In genomic region chr11:76806131-76806530, GRCh38 we compare ENCODE assay signal across 23 cellular contexts. TPM values are rescaled to one million over a fixed set of nuclear protein-coding genes. Genes with fewer than 3 reads are reported as not detected.
DNase-seq lines count a peak whose midpoint lies in the region; ATAC-seq, FAIRE-seq and TF ChIP-seq lines count a peak whose summit lies in the region.
"Had no signal": no experiment of that assay in that cellular context is flagged by ENCODE, and none has a peak within 500 bp of the region (broad histone marks: within the 10 kb centered on the region; RNA-seq: fewer than 3 reads in every experiment).

No MANE protein-coding gene starts in this region.

- no peak overlapping the region for H3K4me3 Mint-ChIP-seq in activated naive CD8-positive, alpha-beta T cell treated with anti-CD3 and anti-CD28 coated beads for 36 hours
- H3K4me3 Mint-ChIP-seq in activated naive CD8-positive, alpha-beta T cell treated with anti-CD3 and anti-CD28 coated beads, Interleukin-2, amount 50 U/mL, for 24 hours = no peak overlapping the region
- H3K4me3 Mint-ChIP-seq: CD4-positive, CD25-positive, alpha-beta regulatory T cell had no signal

- peaks cover 29% of the 10 kb centered on the region for H3K4me1 Mint-ChIP-seq in activated naive CD8-positive, alpha-beta T cell treated with anti-CD3 and anti-CD28 coated beads for 36 hours
- H3K4me1 Mint-ChIP-seq in activated naive CD8-positive, alpha-beta T cell treated with anti-CD3 and anti-CD28 coated beads, Interleukin-2, amount 50 U/mL, for 24 hours = peaks cover 34% of the 10 kb centered on the region

- no peak for ATAC-seq in activated naive CD8-positive, alpha-beta T cell treated with anti-CD3 and anti-CD28 coated beads, Interleukin-2, amount 50 U/mL, for 24 hours
- ATAC-seq in K562 = no peak
- ATAC-seq: gastrocnemius medialis, HCT116, left colon, PC-3, right lobe of liver, T-helper 17 cell had no signal

- no peaks in the 10 kb centered on the region for H3K79me2 ChIP-seq in K562 (ENCODE audit: control insufficient read depth, insufficient read depth, low read length)

- no peaks in the 10 kb centered on the region for H3K36me3 ChIP-seq in K562 (ENCODE audit: control insufficient read depth, insufficient read depth, low read length)
- H3K36me3 ChIP-seq: adrenal gland, gastrocnemius medialis, right lobe of liver, SJCRH30, transverse colon had no signal

- no TSS peak for BruUV-seq in K562 (replicated peaks; lab: Mats Ljungman, UMichigan)

- H4K20me1 ChIP-seq in K562 (replicated peaks; ENCODE audit: control insufficient read depth, insufficient read depth, low read length) = no peaks in the 10 kb centered on the region

- no peak for TF ChIP-seq EP300 in K562 (IDR thresholded peaks at IDR 0.05; ENCODE audit: low read length)

- H3K4me3 ChIP-seq in K562 = no peak overlapping the region
- H3K4me3 ChIP-seq: adrenal gland, dorsolateral prefrontal cortex, gastrocnemius medialis, right lobe of liver, SJCRH30, transverse colon had no signal

- intact Hi-C loops in K562 (cut with micrococcal nuclease) = loop anchor here (2.0 to 5.0 kb wide), 3 partner anchors 71 to 241 kb away; no protein-coding TSS in a partner anchor

- POLR2A ChIA-PET in K562 (lab: Yijun Ruan, JAX) = no interaction called here

- no peaks in the 10 kb centered on the region for H3K9me3 ChIP-seq in K562 (replicated peaks; ENCODE audit: control insufficient read depth, insufficient read depth, low read depth, low read length)
- H3K9me3 ChIP-seq: adrenal gland, gastrocnemius medialis, right lobe of liver, SJCRH30, transverse colon had no signal

- no peaks in the 10 kb centered on the region for H3K36me3 Mint-ChIP-seq in activated naive CD8-positive, alpha-beta T cell treated with anti-CD3 and anti-CD28 coated beads for 36 hours
- H3K36me3 Mint-ChIP-seq in activated naive CD8-positive, alpha-beta T cell treated with anti-CD3 and anti-CD28 coated beads, Interleukin-2, amount 50 U/mL, for 24 hours (ENCODE audit: low read depth) = no peaks in the 10 kb centered on the region
- H3K36me3 Mint-ChIP-seq: CD4-positive, CD25-positive, alpha-beta regulatory T cell had no signal

- WGBS in K562 (ENCODE audit: insufficient coverage, low coverage, missing lambda C conversion rate) = 60% methylated on average over 3 of the region's 7 CpGs

- no peak for TF ChIP-seq RAD21 in K562 (CRISPR knock-in tag; conservative IDR thresholded peaks at IDR 0.05 in 1 of 2, IDR thresholded peaks at IDR 0.05 in 1 of 2)

- TF ChIP-seq POLR2A in K562 (conservative IDR thresholded peaks at IDR 0.05) = no peak

- H3K27ac ChIP-seq in K562 (ENCODE audit: extremely low read depth, low read depth, low read length) = no peak overlapping the region
- H3K27ac ChIP-seq: adrenal gland, dorsolateral prefrontal cortex, gastrocnemius medialis, right lobe of liver, SJCRH30, transverse colon had no signal

- DNase-seq in activated naive CD8-positive, alpha-beta T cell treated with anti-CD3 and anti-CD28 coated beads for 36 hours = no peak
- DNase-seq in activated naive CD8-positive, alpha-beta T cell treated with anti-CD3 and anti-CD28 coated beads, Interleukin-2, amount 50 U/mL, for 24 hours = no peak
- no peak for DNase-seq in K562 (ENCODE audit: extremely low read depth in 1 of 4, low spot score in 3 of 4)
- DNase-seq in mucosa of gallbladder (ENCODE audit: low spot score) = peak; percentile 5
- DNase-seq in ureter (ENCODE audit: low spot score) = peak; percentile 40
- no peak for DNase-seq in GF-D8 (lab: John Stamatoyannopoulos, UW)
- DNase-seq in NCI-H1436 (lab: John Stamatoyannopoulos, UW) = no peak
- no peak for DNase-seq in RKO (ENCODE audit: low spot score)
- DNase-seq: ACHN; CD4-positive, CD25-positive, alpha-beta regulatory T cell; gastrocnemius medialis; NCI-H82; nucleus accumbens; PC-3; SJCRH30; T-helper 17 cell; transverse colon had no signal

- peak overlapping the region; percentile 64 for H3K27ac Mint-ChIP-seq in activated naive CD8-positive, alpha-beta T cell treated with anti-CD3 and anti-CD28 coated beads for 36 hours
- H3K27ac Mint-ChIP-seq in activated naive CD8-positive, alpha-beta T cell treated with anti-CD3 and anti-CD28 coated beads, Interleukin-2, amount 50 U/mL, for 24 hours = no peak overlapping the region
- H3K27ac Mint-ChIP-seq: T-helper 17 cell had no signal

- FAIRE-seq in K562 (lab: Jason Lieb, UNC) = no peak

- no peak for TF ChIP-seq CTCF in K562 (IDR thresholded peaks at IDR 0.05 in 2 of 3, conservative IDR thresholded peaks at IDR 0.05 in 1 of 3; ENCODE audit: insufficient read depth in 2 of 3, low read depth in 1 of 3, low read length in 3 of 3)

- no peaks in the 10 kb centered on the region for H3K9me3 Mint-ChIP-seq in activated naive CD8-positive, alpha-beta T cell treated with anti-CD3 and anti-CD28 coated beads for 36 hours
- no peaks in the 10 kb centered on the region for H3K9me3 Mint-ChIP-seq in activated naive CD8-positive, alpha-beta T cell treated with anti-CD3 and anti-CD28 coated beads, Interleukin-2, amount 50 U/mL, for 24 hours
- H3K9me3 Mint-ChIP-seq: activated T-helper 17 cell treated with anti-CD3 and anti-CD28 coated beads, Interleukin-2, amount 50 U/mL, for 72 hours had no signal

- H2AFZ ChIP-seq in K562 (ENCODE audit: low read depth, low read length) = 0 out of 2 replicates have a peak overlapping the region, but pooled peaks have one; percentile 22

- H3K27me3 Mint-ChIP-seq in activated naive CD8-positive, alpha-beta T cell treated with anti-CD3 and anti-CD28 coated beads for 36 hours = peaks cover 18% of the 10 kb centered on the region
- H3K27me3 Mint-ChIP-seq in activated naive CD8-positive, alpha-beta T cell treated with anti-CD3 and anti-CD28 coated beads, Interleukin-2, amount 50 U/mL, for 24 hours = peaks cover 32% of the 10 kb centered on the region

- H3K9me1 ChIP-seq in K562 (ENCODE audit: control insufficient read depth, insufficient read depth, low read length) = no peaks in the 10 kb centered on the region

- in situ Hi-C loops in K562 (cut with MboI) = no loop called here

- H3K27me3 ChIP-seq in K562 (ENCODE audit: control insufficient read depth in 2 of 2, insufficient read depth in 2 of 2, low read length in 2 of 2) = no peaks in the 10 kb centered on the region
- H3K27me3 ChIP-seq: adrenal gland, gastrocnemius medialis, right lobe of liver, SJCRH30, transverse colon had no signal

- H3K4me2 ChIP-seq in K562 (ENCODE audit: insufficient read depth, low read length) = no peak overlapping the region

- CTCF ChIA-PET in K562 (lab: Yijun Ruan, JAX; ENCODE audit: low intra/inter-chr PET ratio) = interaction anchor here (0.6 to 5.9 kb wide), 3 partner anchors 74 to 112 kb away, joined by 3 to 54 read pairs (median 3); no protein-coding TSS in a partner anchor

- H3K9ac ChIP-seq in K562 (ENCODE audit: insufficient read depth in 1 of 2, low read depth in 2 of 2, low read length in 2 of 2) = peak overlapping the region in 1 of 2 experiments; percentile 61; a peak in 1 of 4 replicates

- H3K4me1 ChIP-seq in K562 (replicated peaks in 1 of 2; ENCODE audit: control insufficient read depth in 2 of 2, insufficient read depth in 2 of 2, low read length in 2 of 2) = peaks cover 10 to 20% of the 10 kb centered on the region in 2 experiments; a peak in 4 of 5 replicates
- H3K4me1 ChIP-seq: SJCRH30 had no signal

RNA-seq across cellular contexts. Expression of gene TSKU, which starts 23.0 kb away (rescaled TPM):
- total RNA-seq in activated naive CD8-positive, alpha-beta T cell treated with anti-CD3 and anti-CD28 coated beads for 36 hours = 1 to 10 TPM; 2.7 to 3.7 TPM
- total RNA-seq in K562 (2011; cell fraction: chromatin; rRNA removed; ENCODE audit: low replicate concordance) = 11.1 and 28.4 TPM in 2 replicates
- total RNA-seq in K562 (2011; cell fraction: nucleolus; rRNA removed) = 25.8 and 29.7 TPM in 2 replicates
- total RNA-seq in K562 (2011; cell fraction: nucleoplasm; rRNA removed) = 21.8 and 26.4 TPM in 2 replicates
- total RNA-seq in K562 (2014; rRNA removed) (8.4 and 14.1 TPM in 2 replicates), K562 (2014; rRNA removed; fragmentation: Illumina TruSeq; extraction: Trizol) (3.3 and 4.2 TPM in 2 replicates), K562 (2015; rRNA removed; fragmentation: Illumina TruSeq; extraction: Trizol) (6.6 and 6.8 TPM in 2 replicates), K562 (2021) (11.9 and 14.1 TPM in 2 replicates), mucosa of gallbladder (35.8 TPM), ureter (79.5 TPM)
- polyA plus RNA-seq in K562 (2011; rRNA removed) (10.1 and 13.8 TPM in 2 replicates), K562 (2014; fragmentation: Illumina TruSeq; extraction: Trizol) (8.4 and 12.1 TPM in 2 replicates), K562 (2014; fragmentation: Nextera tagmentation; extraction: Ambion mirVana) (1 to 10 TPM in 1 of 2 experiments, under 1 TPM in 1; 0.60 to 1.0 TPM), K562 (2014; rRNA removed) (9.1 and 12.3 TPM in 2 replicates)
- polyA plus RNA-seq in K562 (2011; cell fraction: cytosol; rRNA removed) = 13.9 and 37.3 TPM in 2 replicates
- polyA plus RNA-seq in K562 (2011; cell fraction: nucleus; rRNA removed) = 7.1 and 14.0 TPM in 2 replicates
- 11.1 and 12.1 TPM in 2 replicates for polyA plus RNA-seq in K562 (2012)
- 7.3 and 10.2 TPM in 2 replicates for polyA minus RNA-seq in K562 (2011; rRNA and poly(A)+ RNA removed)
- polyA minus RNA-seq in K562 (2011; cell fraction: cytosol; rRNA and poly(A)+ RNA removed) = 11.4 and 12.7 TPM in 2 replicates
- polyA minus RNA-seq in K562 (2011; cell fraction: nucleus; rRNA and poly(A)+ RNA removed) = 12.3 and 13.4 TPM in 2 replicates
- total RNA-seq: CD4-positive, CD25-positive, alpha-beta regulatory T cell; T-helper 17 cell had no signal
- polyA plus RNA-seq: CD4-positive, CD25-positive, alpha-beta regulatory T cell had no signal

RNA-seq across cellular contexts. Expression of gene ACER3, which starts 54.6 kb away (rescaled TPM):
- 10 to 100 TPM; 10.7 to 11.6 TPM for total RNA-seq in activated naive CD8-positive, alpha-beta T cell treated with anti-CD3 and anti-CD28 coated beads for 36 hours
- 28.7 and 32.1 TPM in 2 replicates for total RNA-seq in K562 (2011; cell fraction: chromatin; rRNA removed; ENCODE audit: low replicate concordance)
- total RNA-seq in K562 (2011; cell fraction: nucleolus; rRNA removed) = 16.7 and 18.3 TPM in 2 replicates
- 17.2 and 24.5 TPM in 2 replicates for total RNA-seq in K562 (2011; cell fraction: nucleoplasm; rRNA removed)
- 5.6 and 7.5 TPM in 2 replicates for total RNA-seq in K562 (2014; rRNA removed)
- 9.5 and 13.3 TPM in 2 replicates for total RNA-seq in K562 (2014; rRNA removed; fragmentation: Illumina TruSeq; extraction: Trizol)
- 8.6 and 10.3 TPM in 2 replicates for total RNA-seq in K562 (2015; rRNA removed; fragmentation: Illumina TruSeq; extraction: Trizol)
- 10.5 and 13.1 TPM in 2 replicates for total RNA-seq in K562 (2021)
- polyA plus RNA-seq in K562 (2011; rRNA removed) = 18.7 and 23.8 TPM in 2 replicates
- polyA plus RNA-seq in K562 (2011; cell fraction: cytosol; rRNA removed) = 6.5 and 9.3 TPM in 2 replicates
- 11.8 and 12.2 TPM in 2 replicates for polyA plus RNA-seq in K562 (2011; cell fraction: nucleus; rRNA removed)
- 6.9 and 7.1 TPM in 2 replicates for polyA plus RNA-seq in K562 (2012)
- 8.2 and 11.3 TPM in 2 replicates for polyA plus RNA-seq in K562 (2014; fragmentation: Illumina TruSeq; extraction: Trizol)
- polyA plus RNA-seq in K562 (2014; fragmentation: Nextera tagmentation; extraction: Ambion mirVana) = 1 to 10 TPM; 2.0 to 3.0 TPM
- 6.1 and 6.2 TPM in 2 replicates for polyA plus RNA-seq in K562 (2014; rRNA removed)
- 21.6 and 23.6 TPM in 2 replicates for polyA minus RNA-seq in K562 (2011; rRNA and poly(A)+ RNA removed)
- 5.0 and 5.7 TPM in 2 replicates for polyA minus RNA-seq in K562 (2011; cell fraction: cytosol; rRNA and poly(A)+ RNA removed)
- polyA minus RNA-seq in K562 (2011; cell fraction: nucleus; rRNA and poly(A)+ RNA removed) = 14.5 and 14.7 TPM in 2 replicates
- total RNA-seq in mucosa of gallbladder = 23.5 TPM
- 33.4 TPM for total RNA-seq in ureter

Comparison
In these comparisons a context has a peak if more than half of its experiments do, and no peak if none do; other contexts are left out.
1. DNase-seq: peak in mucosa of gallbladder (single experiment) and ureter (single experiment); none in activated naive CD8-positive, alpha-beta T cell treated with anti-CD3 and anti-CD28 coated beads for 36 hours (single experiment), activated naive CD8-positive, alpha-beta T cell treated with anti-CD3 and anti-CD28 coated beads, Interleukin-2, amount 50 U/mL, for 24 hours (single experiment), K562 (0 of 4), GF-D8 (single experiment), NCI-H1436 (single experiment) and RKO (single experiment).